34 cellular contexts compared by ENCODE assay signal in genomic region chr7:130377178-130377577, GRCh38. TPM values are rescaled to one million over a fixed set of nuclear protein-coding genes. Genes with fewer than 3 reads are reported as not detected.
"Had no signal": no experiment of that assay in that cellular context is flagged by ENCODE, and none has a peak within 500 bp of the region (broad histone marks: within the 10 kb centered on the region; RNA-seq: fewer than 3 reads in every experiment).

No MANE protein-coding gene starts in this region.

- ATAC-seq: activated CD8-positive, alpha-beta T cell treated with anti-CD3 and anti-CD28 coated beads for 36 hours; heart right ventricle; left lobe of liver; lower lobe of right lung; mucosa of descending colon; natural killer cell treated with Interleukin-12 subunit alpha and Interleukin-12 subunit beta and Interleukin-15 and Interleukin-18, amount 100 ng/mL, for 72 hours; right cardiac atrium; stimulated activated naive CD8-positive, alpha-beta T cell treated with anti-CD3 and anti-CD28 coated beads, Interleukin-15, Interleukin-2, amounts not matched to agents 100 U/mL and 50 U/mL, for 24 hours had no signal

- H3K36me3 ChIP-seq: adrenal gland, esophagus squamous epithelium, heart right ventricle, lower lobe of right lung, thoracic aorta, uterus had no signal

- H3K9me3 ChIP-seq: adrenal gland, thoracic aorta, uterus had no signal

- H3K36me3 Mint-ChIP-seq: activated naive CD8-positive, alpha-beta T cell treated with anti-CD3 and anti-CD28 coated beads for 36 hours; natural killer cell treated with Interleukin-12 subunit alpha and Interleukin-12 subunit beta and Interleukin-15 and Interleukin-18, amount 100 ng/mL, for 72 hours had no signal

- H3K4me1 Mint-ChIP-seq: activated naive CD8-positive, alpha-beta T cell treated with anti-CD3 and anti-CD28 coated beads for 36 hours had no signal

- H3K79me2 ChIP-seq: parathyroid adenoma had no signal

- H3K4me1 ChIP-seq: parathyroid adenoma had no signal

- H3K4me3 Mint-ChIP-seq: activated CD8-positive, alpha-beta T cell treated with anti-CD3 and anti-CD28 coated beads for 36 hours; activated naive CD4-positive, alpha-beta T cell treated with anti-CD3 and anti-CD28 coated beads for 36 hours; activated naive CD8-positive, alpha-beta T cell treated with anti-CD3 and anti-CD28 coated beads for 36 hours; dendritic cell treated with granulocyte-macrophage colony-stimulating factor and Interleukin-4, amounts not matched to agents 40 ng/mL and 50 ng/mL, for 4 days; natural killer cell treated with Interleukin-12 subunit alpha and Interleukin-12 subunit beta and Interleukin-15 and Interleukin-18, amount 100 ng/mL, for 72 hours had no signal

- DNase-seq: activated CD4-positive, alpha-beta T cell treated with anti-CD3 and anti-CD28 coated beads for 4 hours; activated CD8-positive, alpha-beta T cell treated with anti-CD3 and anti-CD28 coated beads for 36 hours; activated naive CD4-positive, alpha-beta T cell treated with anti-CD3 and anti-CD28 coated beads for 36 hours; activated naive CD8-positive, alpha-beta T cell treated with anti-CD3 and anti-CD28 coated beads for 36 hours; activated T-cell treated with anti-CD3 and anti-CD28 coated beads, Interleukin-2, amount 50 U/mL, for 48 hours; aorta; effector CD8-positive, alpha-beta T cell; esophagus squamous epithelium; foreskin melanocyte; heart right ventricle; kidney glomerular epithelial cell; lower lobe of right lung; mesendoderm; mucosa of descending colon; right cardiac atrium; stimulated activated CD4-positive, alpha-beta T cell treated with anti-CD3 and anti-CD28 coated beads, Interleukin-12 subunit alpha, Interleukin-12 subunit beta, amount 100 ng/mL, for 4 hours; stimulated activated CD4-positive, alpha-beta T cell treated with anti-CD3 and anti-CD28 coated beads, Interleukin-4, amount 100 ng/mL, for 1 hour; stimulated activated naive CD8-positive, alpha-beta T cell treated with anti-CD3 and anti-CD28 coated beads, Interleukin-15, Interleukin-2, amounts not matched to agents 100 U/mL and 50 U/mL, for 24 hours; trophoblast cell; uterus had no signal

- H3K27ac Mint-ChIP-seq: activated CD8-positive, alpha-beta T cell treated with anti-CD3 and anti-CD28 coated beads for 36 hours; activated naive CD4-positive, alpha-beta T cell treated with anti-CD3 and anti-CD28 coated beads for 36 hours; activated naive CD8-positive, alpha-beta T cell treated with anti-CD3 and anti-CD28 coated beads for 36 hours; dendritic cell treated with granulocyte-macrophage colony-stimulating factor and Interleukin-4, amounts not matched to agents 40 ng/mL and 50 ng/mL, for 4 days; natural killer cell treated with Interleukin-12 subunit alpha and Interleukin-12 subunit beta and Interleukin-15 and Interleukin-18, amount 100 ng/mL, for 72 hours had no signal

- H3K27me3 ChIP-seq: adrenal gland, esophagus squamous epithelium, heart right ventricle, uterus had no signal

- H3K27me3 Mint-ChIP-seq: activated CD8-positive, alpha-beta T cell treated with anti-CD3 and anti-CD28 coated beads for 36 hours; activated naive CD8-positive, alpha-beta T cell treated with anti-CD3 and anti-CD28 coated beads for 36 hours; brain; dendritic cell treated with granulocyte-macrophage colony-stimulating factor and Interleukin-4, amounts not matched to agents 40 ng/mL and 50 ng/mL, for 4 days; natural killer cell treated with Interleukin-12 subunit alpha and Interleukin-12 subunit beta and Interleukin-15 and Interleukin-18, amount 100 ng/mL, for 72 hours had no signal

- H3K4me3 ChIP-seq: adrenal gland, esophagus squamous epithelium, heart right ventricle, lower lobe of right lung, mucosa of descending colon, skin epidermis, thoracic aorta, uterus had no signal

- H3K27ac ChIP-seq: adrenal gland, epithelial cell of prostate, esophagus squamous epithelium, heart right ventricle, lower lobe of right lung, parathyroid adenoma, skin epidermis, thoracic aorta, uterus, VCaP had no signal

- H2AFZ ChIP-seq: parathyroid adenoma had no signal

RNA-seq across cellular contexts. Expression of gene CPA1, which starts 3.1 kb away (rescaled TPM):
- total RNA-seq: activated CD8-positive, alpha-beta T cell treated with anti-CD3 and anti-CD28 coated beads for 36 hours; activated naive CD4-positive, alpha-beta T cell treated with anti-CD3 and anti-CD28 coated beads for 36 hours; activated naive CD8-positive, alpha-beta T cell treated with anti-CD3 and anti-CD28 coated beads for 36 hours; cardiac septum; esophagus squamous epithelium; glomerular endothelial cell; mucosa of descending colon; natural killer cell treated with Interleukin-12 subunit alpha and Interleukin-12 subunit beta and Interleukin-15 and Interleukin-18, amount 100 ng/mL, for 72 hours; pulmonary artery endothelial cell; T-helper 1 cell treated with Interleukin-12 subunit alpha and Interleukin-12 subunit beta and Interleukin-4 antibody, amounts not matched to agents 30 ng/mL and 1 ng/mL, for 36 hours had no signal

RNA-seq across cellular contexts. Expression of gene CPA5, which starts 32.6 kb away (rescaled TPM):
- total RNA-seq: aorta; cardiac septum; esophagus squamous epithelium; glomerular endothelial cell; heart right ventricle; left lobe of liver; lower lobe of right lung; mucosa of descending colon; natural killer cell treated with Interleukin-12 subunit alpha and Interleukin-12 subunit beta and Interleukin-15 and Interleukin-18, amount 100 ng/mL, for 72 hours; pulmonary artery endothelial cell; right cardiac atrium; thoracic aorta; uterus had no signal
- polyA plus RNA-seq: aorta, right cardiac atrium had no signal
